In the genomic region with DNA sequence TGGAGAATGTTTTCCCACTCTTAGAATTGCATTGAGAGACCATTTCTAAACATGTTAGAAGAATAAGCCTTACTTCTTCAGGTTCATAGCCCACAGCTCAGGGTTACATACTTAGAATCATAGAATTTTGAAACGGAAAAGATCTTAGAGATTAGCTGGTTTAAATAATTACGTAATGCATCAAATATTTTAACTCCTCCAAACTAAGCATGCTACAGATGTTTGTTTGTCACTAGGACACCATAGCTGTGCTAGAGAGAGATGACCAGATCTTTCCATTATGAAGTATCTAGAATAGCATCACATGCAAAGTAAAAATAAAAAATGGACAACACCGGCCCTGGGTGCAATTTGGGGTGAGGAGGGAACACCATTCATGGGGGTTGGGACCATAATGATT, we compare ENCODE assay signal across 14 cellular contexts.
"Had no signal": no experiment of that assay in that cellular context is flagged by ENCODE, and none has a peak within 500 bp of the region (broad histone marks: within the 10 kb centered on the region; RNA-seq: fewer than 3 reads in every experiment).

No MANE protein-coding gene starts in this region.

- H3K27me3 ChIP-seq: dorsolateral prefrontal cortex, foreskin keratinocyte, transverse colon, vagina had no signal

- ATAC-seq: activated CD4-positive, CD25-positive, alpha-beta regulatory T cell treated with anti-CD3 and anti-CD28 coated beads, Interleukin-2, amount 50 U/mL, for 24 hours; esophagus mucosa; stimulated activated naive B cell treated with anti-CD40 and anti-IgM and Interleukin-4, amounts not matched to agents 10 μg/mL and 1 μg/mL and 100 μg/mL, for 72 hours had no signal

- H3K4me1 ChIP-seq: lower lobe of right lung, vagina had no signal

- H3K36me3 ChIP-seq: lower lobe of right lung, transverse colon, vagina had no signal

- H3K79me2 ChIP-seq: parathyroid adenoma had no signal

- DNase-seq: activated naive CD4-positive, alpha-beta T cell treated with Interleukin-2 at 50 U/mL for 16 hours; dorsolateral prefrontal cortex; foreskin keratinocyte; lower lobe of right lung; midbrain; stimulated activated CD4-positive, alpha-beta T cell treated with anti-CD3 and anti-CD28 coated beads, Interleukin-2, amount 100 ng/mL, for 48 hours; stimulated activated naive B cell treated with anti-CD40 and anti-IgM and Interleukin-4, amounts not matched to agents 10 μg/mL and 1 μg/mL and 100 μg/mL, for 72 hours; T-helper 1 cell; T1000; transverse colon had no signal

- H3K9me3 ChIP-seq: lower lobe of right lung, transverse colon, vagina had no signal

- H3K27ac ChIP-seq: foreskin keratinocyte, lower lobe of right lung, transverse colon, vagina had no signal

- H3K9ac ChIP-seq: parathyroid adenoma had no signal

- H3K4me3 ChIP-seq: lower lobe of right lung, transverse colon, vagina had no signal
